ENCODE assay signal across 8 cellular contexts in genomic region chr13:39037880-39038568, GRCh38.
DNase-seq lines count a peak whose midpoint lies in the region; ATAC-seq and FAIRE-seq lines count a peak whose summit lies in the region.

NHLRC3 (plus strand) TSS chr13:39038456; CDS start chr13:39038640, 184 bp downstream.
PROSER1 (minus strand) TSS chr13:39038089; CDS start chr13:39037242, 847 bp downstream.

- no peaks in the 10 kb centered on the region for H3K36me3 ChIP-seq in ACC112 (ENCODE audit: insufficient read depth, low read length)

- H3K27ac Mint-ChIP-seq in central memory CD8-positive, alpha-beta T cell (ENCODE audit: low read depth) = peak within 1 kb of the TSS; percentile 86

- H3K9me3 Mint-ChIP-seq in central memory CD8-positive, alpha-beta T cell = no peaks in the 10 kb centered on the region

- H3K27me3 Mint-ChIP-seq in central memory CD8-positive, alpha-beta T cell = no peaks in the 10 kb centered on the region

- peaks cover 39% of the 10 kb centered on the region for H3K4me1 Mint-ChIP-seq in central memory CD8-positive, alpha-beta T cell

- H3K4me1 ChIP-seq in ACC112 (ENCODE audit: control insufficient read depth, insufficient read depth, low read length, unreplicated experiment) = peaks cover 15% of the 10 kb centered on the region

- peaks cover 53% of the 10 kb centered on the region for H3K79me2 ChIP-seq in ACC112 (ENCODE audit: control insufficient read depth, insufficient read depth, low read length, unreplicated experiment)

- H3K27ac ChIP-seq in ACC112 (ENCODE audit: low read depth, low read length) = peak within 1 kb of the TSS; percentile 62

- peak; percentile 98 for FAIRE-seq in islet of Langerhans (lab: Jason Lieb, UNC)

- peak within 1 kb of the TSS; percentile 96 for H2AFZ ChIP-seq in ACC112 (ENCODE audit: low read length, unreplicated experiment)

- peak within 1 kb of the TSS; percentile 95 for H3K4me3 ChIP-seq in ACC112 (ENCODE audit: low read depth, low read length)

- peaks cover 21% of the 10 kb centered on the region for H3K36me3 Mint-ChIP-seq in central memory CD8-positive, alpha-beta T cell (ENCODE audit: insufficient read depth)

- H3K27me3 ChIP-seq in ACC112 (ENCODE audit: insufficient read depth, low read length) = no peaks in the 10 kb centered on the region

- ATAC-seq in GM18870 (IDR thresholded peaks at IDR 0.05; ENCODE audit: unreplicated experiment) = peak; percentile 48
- ATAC-seq in HG03139 (IDR thresholded peaks at IDR 0.05; ENCODE audit: unreplicated experiment) = peak; percentile 73
- ATAC-seq in central memory CD8-positive, alpha-beta T cell (replicated peaks; ENCODE audit: extremely low read depth, poor library complexity, severe bottlenecking) = peak; percentile 86

- peak; percentile 76 for DNase-seq in NCI-H345 treated with DMSO at 0.1 percent for 48 hours (lab: John Stamatoyannopoulos, UW; ENCODE audit: unreplicated experiment)
- DNase-seq in activated CD4-positive, CD25-positive, alpha-beta regulatory T cell treated with anti-CD3 and anti-CD28 coated beads, Interleukin-2, amount 50 U/mL, for 16 hours (ENCODE audit: low read depth, low spot score) = peak; percentile 58
- peak; percentile 72 to 82 for DNase-seq in central memory CD8-positive, alpha-beta T cell (ENCODE audit: low spot score in 2 of 2)
- DNase-seq in stimulated activated CD4-positive, alpha-beta T cell treated with anti-CD3 and anti-CD28 coated beads, Interleukin-12 subunit alpha, Interleukin-12 subunit beta, amount 100 ng/mL, for 4 hours = peak; percentile 77

- H3K4me3 Mint-ChIP-seq in central memory CD8-positive, alpha-beta T cell = peak within 1 kb of the TSS; percentile 85

Comparison
In these comparisons a context has a peak if more than half of its experiments do, and no peak if none do; other contexts are left out.
1. Peak in every context shown above with its lines: DNase-seq, ATAC-seq, H3K4me3 ChIP-seq and H3K27ac ChIP-seq.